ENCODE assay signal across 3 cellular contexts in the genomic region with DNA sequence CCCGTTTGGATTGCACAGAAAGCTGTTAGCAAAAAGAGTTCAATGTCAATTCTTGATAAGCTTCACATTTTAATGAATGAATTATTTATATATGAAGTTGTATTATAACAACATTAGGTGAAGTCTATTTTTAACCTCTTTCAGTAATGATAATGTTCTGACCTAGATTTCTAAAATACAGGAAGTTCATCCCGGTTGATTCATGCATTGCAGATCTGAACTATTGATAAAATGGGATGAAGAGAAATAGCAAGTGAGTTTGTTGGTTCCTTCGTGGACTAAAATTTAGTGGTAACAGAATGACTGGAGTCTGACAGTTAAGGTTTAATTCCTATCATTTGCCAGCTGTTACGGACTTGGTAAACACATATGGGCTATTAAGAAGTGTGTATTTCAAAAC.
TF ChIP-seq lines count a peak whose summit lies in the region.

No MANE protein-coding gene starts in this region.

TF ChIP-seq in SK-N-SH, 30 proteins besides CTCF, POLR2A, EP300 and RAD21:
- TF ChIP-seq FOXJ3 (CRISPR knock-in tag; IDR thresholded peaks at IDR 0.05) (no peak), MAX (IDR thresholded peaks at IDR 0.05; ENCODE audit: low read depth) (no peak), RCOR1 (IDR thresholded peaks at IDR 0.05; ENCODE audit: low read length) (no peak), RXRA (IDR thresholded peaks at IDR 0.05; ENCODE audit: borderline replicate concordance, low read depth) (peak; percentile 74; the same call in 1 of the 2 replicates), NFIC (IDR thresholded peaks at IDR 0.05; ENCODE audit: borderline replicate concordance) (peak; percentile 29; the same call in 1 of the 2 replicates), TCF12 (IDR thresholded peaks at IDR 0.05) (peak; percentile 74), JUND (IDR thresholded peaks at IDR 0.05) (peak; percentile 72), REST (IDR thresholded peaks at IDR 0.05; ENCODE audit: low read depth, low read length) (no peak), MEF2A (IDR thresholded peaks at IDR 0.05; ENCODE audit: borderline replicate concordance, low read depth) (peak; percentile 87), FOXM1 (IDR thresholded peaks at IDR 0.05; ENCODE audit: low read depth) (no peak), FOSL2 (IDR thresholded peaks at IDR 0.05; ENCODE audit: borderline replicate concordance, low read depth) (peak; percentile 62), TEAD4 (IDR thresholded peaks at IDR 0.05; ENCODE audit: borderline replicate concordance, insufficient read depth) (peak; percentile 50; the same call in 1 of the 2 replicates), ELF1 (IDR thresholded peaks at IDR 0.05) (0 out of 2 replicates have a peak, but pooled peaks have one; percentile 25)
- TF ChIP-seq, protein P1, sequence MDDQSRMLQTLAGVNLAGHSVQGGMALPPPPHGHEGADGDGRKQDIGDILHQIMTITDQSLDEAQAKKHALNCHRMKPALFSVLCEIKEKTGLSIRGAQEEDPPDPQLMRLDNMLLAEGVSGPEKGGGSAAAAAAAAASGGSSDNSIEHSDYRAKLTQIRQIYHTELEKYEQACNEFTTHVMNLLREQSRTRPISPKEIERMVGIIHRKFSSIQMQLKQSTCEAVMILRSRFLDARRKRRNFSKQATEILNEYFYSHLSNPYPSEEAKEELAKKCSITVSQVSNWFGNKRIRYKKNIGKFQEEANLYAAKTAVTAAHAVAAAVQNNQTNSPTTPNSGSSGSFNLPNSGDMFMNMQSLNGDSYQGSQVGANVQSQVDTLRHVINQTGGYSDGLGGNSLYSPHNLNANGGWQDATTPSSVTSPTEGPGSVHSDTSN (IDR thresholded peaks at IDR 0.05) = peak; percentile 54; the same call in 1 of the 2 replicates

TF ChIP-seq in SK-N-SH treated with all-trans-retinoic acid at 6 μM for 48 hours, 23 proteins besides CTCF, POLR2A, EP300 and RAD21:
- no peak for TF ChIP-seq ESRRG (CRISPR knock-in tag; IDR thresholded peaks at IDR 0.05)
- no peak for TF ChIP-seq CREB5 (CRISPR knock-in tag; IDR thresholded peaks at IDR 0.05; ENCODE audit: low read depth)
- no peak for TF ChIP-seq GLIS3 (CRISPR knock-in tag; IDR thresholded peaks at IDR 0.05)
- no peak for TF ChIP-seq ZNF70 (CRISPR knock-in tag; IDR thresholded peaks at IDR 0.05)
- no peak for TF ChIP-seq CSRNP3 (CRISPR knock-in tag; IDR thresholded peaks at IDR 0.05)
- TF ChIP-seq TSHZ2 (CRISPR knock-in tag; IDR thresholded peaks at IDR 0.05) = no peak
- TF ChIP-seq ZFP30 (CRISPR knock-in tag; IDR thresholded peaks at IDR 0.05) = no peak
- TF ChIP-seq ZNF8 (CRISPR knock-in tag; IDR thresholded peaks at IDR 0.05) = no peak

TF ChIP-seq in IMR-90, 13 proteins besides CTCF, POLR2A, EP300 and RAD21:
- TF ChIP-seq CEBPB (IDR thresholded peaks at IDR 0.05; ENCODE audit: low read depth, low read length) (no peak), NFE2L2 (IDR thresholded peaks at IDR 0.05; ENCODE audit: low read depth, low read length) (no peak), BHLHE40 (IDR thresholded peaks at IDR 0.05; ENCODE audit: low read depth, low read length) (no peak), CHD1 (IDR thresholded peaks at IDR 0.05; ENCODE audit: low read depth, low read length) (no peak), FOS (IDR thresholded peaks at IDR 0.05; ENCODE audit: low read depth, low read length) (no peak), SMC3 (IDR thresholded peaks at IDR 0.05; ENCODE audit: low read depth, low read length) (no peak), RFX5 (IDR thresholded peaks at IDR 0.05; ENCODE audit: low read depth, low read length) (no peak)
- TF ChIP-seq, protein P2, sequence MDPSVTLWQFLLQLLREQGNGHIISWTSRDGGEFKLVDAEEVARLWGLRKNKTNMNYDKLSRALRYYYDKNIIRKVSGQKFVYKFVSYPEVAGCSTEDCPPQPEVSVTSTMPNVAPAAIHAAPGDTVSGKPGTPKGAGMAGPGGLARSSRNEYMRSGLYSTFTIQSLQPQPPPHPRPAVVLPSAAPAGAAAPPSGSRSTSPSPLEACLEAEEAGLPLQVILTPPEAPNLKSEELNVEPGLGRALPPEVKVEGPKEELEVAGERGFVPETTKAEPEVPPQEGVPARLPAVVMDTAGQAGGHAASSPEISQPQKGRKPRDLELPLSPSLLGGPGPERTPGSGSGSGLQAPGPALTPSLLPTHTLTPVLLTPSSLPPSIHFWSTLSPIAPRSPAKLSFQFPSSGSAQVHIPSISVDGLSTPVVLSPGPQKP (IDR thresholded peaks at IDR 0.05; ENCODE audit: borderline replicate concordance, low read depth, low read length) = no peak
TF ChIP-seq in IMR-90: peak in this region for 0.
